Comparison of ENCODE assay signal across 8 cellular contexts in genomic region chr7:7595451-7595850, GRCh38. TPM values are rescaled to one million over a fixed set of nuclear protein-coding genes. Genes with fewer than 3 reads are reported as not detected.
A peak's percentile ranks its signal among the peaks of the same experiment; 100 is the strongest.
DNase-seq lines count a peak whose midpoint lies in the region; ATAC-seq and TF ChIP-seq lines count a peak whose summit lies in the region.

No MANE protein-coding gene starts in this region.

- H3K9ac ChIP-seq in smooth muscle cell (ENCODE audit: low read depth) = no peak overlapping the region

- H3K4me2 ChIP-seq in smooth muscle cell = no peak overlapping the region

- H3K27me3 Mint-ChIP-seq in endothelial cell (ENCODE audit: unreplicated experiment) = no peaks in the 10 kb centered on the region

- H3K36me3 ChIP-seq in smooth muscle cell (ENCODE audit: low read depth) = peaks cover 11% of the 10 kb centered on the region

- no peaks in the 10 kb centered on the region for H3K4me1 ChIP-seq in smooth muscle cell (ENCODE audit: low read depth)

- no peaks in the 10 kb centered on the region for H3K27me3 ChIP-seq in smooth muscle cell (ENCODE audit: low read depth)

- H2AFZ ChIP-seq in smooth muscle cell (ENCODE audit: low read depth) = no peak overlapping the region

- no peaks in the 10 kb centered on the region for H3F3A ChIP-seq in smooth muscle cell (ENCODE audit: low read depth)

- peaks cover 31% of the 10 kb centered on the region for H3K36me3 Mint-ChIP-seq in endothelial cell (ENCODE audit: low read depth, unreplicated experiment)

- no peaks in the 10 kb centered on the region for H3K79me2 ChIP-seq in smooth muscle cell (ENCODE audit: low read depth)

- DNase-seq in DMS79 treated with DMSO at 0.1 percent for 48 hours (lab: John Stamatoyannopoulos, UW) (peak; percentile 34), DMS79 (lab: John Stamatoyannopoulos, UW) (no peak), NCI-H69 (lab: John Stamatoyannopoulos, UW) (peak; percentile 61), endothelial cell (ENCODE audit: low spot score) (no peak), smooth muscle cell (lab: John Stamatoyannopoulos, UW; ENCODE audit: unreplicated experiment) (no peak), NCI-H146 (lab: John Stamatoyannopoulos, UW) (no peak), activated T-cell treated with anti-CD3 and anti-CD28 coated beads for 4 hours (no peak)

- no peaks in the 10 kb centered on the region for H4K20me1 ChIP-seq in smooth muscle cell (ENCODE audit: low read depth)

- TF ChIP-seq CTCF in endothelial cell (IDR thresholded peaks at IDR 0.05; ENCODE audit: unreplicated experiment) (peak; percentile 17), smooth muscle cell (IDR thresholded peaks at IDR 0.05; ENCODE audit: borderline replicate concordance, insufficient read depth, poor library complexity, severe bottlenecking) (peak; percentile 48)

- 75% methylated on average over 1 of the region's 1 CpG for WGBS in smooth muscle cell (ENCODE audit: low lambda C conversion rate)

- no peaks in the 10 kb centered on the region for H3K9me3 ChIP-seq in smooth muscle cell (replicated peaks; ENCODE audit: low read depth)

- no peak for ATAC-seq in GM21786 (IDR thresholded peaks at IDR 0.05; ENCODE audit: unreplicated experiment)

- H3K4me3 ChIP-seq in smooth muscle cell = no peak overlapping the region

- H3K4me3 Mint-ChIP-seq in endothelial cell (ENCODE audit: unreplicated experiment) = no peak overlapping the region

- H3K27ac Mint-ChIP-seq in endothelial cell (ENCODE audit: unreplicated experiment) = no peak overlapping the region

- no peaks in the 10 kb centered on the region for H3K4me1 Mint-ChIP-seq in endothelial cell (ENCODE audit: unreplicated experiment)

- no peaks in the 10 kb centered on the region for H3K9me3 Mint-ChIP-seq in endothelial cell (ENCODE audit: unreplicated experiment)

- no peak overlapping the region for H3K27ac ChIP-seq in smooth muscle cell (ENCODE audit: low read depth)

RNA-seq across cellular contexts. Expression of gene MIOS, which starts 28.8 kb away (rescaled TPM):
- 22.3 TPM for total RNA-seq in endothelial cell (ENCODE audit: unreplicated experiment)
- 25.9 and 30.7 TPM in 2 replicates for total RNA-seq in smooth muscle cell
- polyA plus RNA-seq in smooth muscle cell = 10.3 and 16.5 TPM in 2 replicates

RNA-seq across cellular contexts. Expression of gene UMAD1, which starts 45.1 kb away (rescaled TPM):
- total RNA-seq in endothelial cell (ENCODE audit: unreplicated experiment) = 5.7 TPM
- total RNA-seq in smooth muscle cell = 23.0 and 24.3 TPM in 2 replicates
- 13.7 and 17.2 TPM in 2 replicates for polyA plus RNA-seq in smooth muscle cell

RNA-seq across cellular contexts. Expression of gene COL28A1, which starts 59.8 kb away (rescaled TPM):
- total RNA-seq in endothelial cell (ENCODE audit: unreplicated experiment) = not detected
- 0.04 and 0.13 TPM in 2 replicates for total RNA-seq in smooth muscle cell
- polyA plus RNA-seq in smooth muscle cell = not detected in 2 replicates

Comparison
In these comparisons a context has a peak if more than half of its experiments do, and no peak if none do; other contexts are left out.
1. DNase-seq: peak in DMS79 treated with DMSO at 0.1 percent for 48 hours (single experiment) and NCI-H69 (single experiment); none in DMS79 (single experiment), endothelial cell (single experiment), smooth muscle cell (single experiment), NCI-H146 (single experiment) and activated T-cell treated with anti-CD3 and anti-CD28 coated beads for 4 hours (single experiment).